ENCODE assay signal across 22 cellular contexts in genomic region chr18:56199580-56200320, GRCh38.
A peak's percentile ranks its signal among the peaks of the same experiment; 100 is the strongest.
DNase-seq lines count a peak whose midpoint lies in the region; ATAC-seq and TF ChIP-seq lines count a peak whose summit lies in the region.
"Had no signal": no experiment of that assay in that cellular context is flagged by ENCODE, and none has a peak within 500 bp of the region (broad histone marks: within the 10 kb centered on the region; RNA-seq: fewer than 3 reads in every experiment).

No MANE protein-coding gene starts in this region.

- H3K36me3 Mint-ChIP-seq in naive B cell = no peaks in the 10 kb centered on the region
- H3K36me3 Mint-ChIP-seq: activated naive CD4-positive, alpha-beta T cell treated with anti-CD3 and anti-CD28 coated beads, Interleukin-2, amount 50 U/mL, for 24 hours; CD14-positive monocyte had no signal

- H3K27ac ChIP-seq in heart left ventricle (peak overlapping the region; percentile 8 to 80 (median 58)), esophagus (ENCODE audit: low read depth in 2 of 2, low read length in 1 of 2) (peak overlapping the region; percentile 26 to 57)
- H3K27ac ChIP-seq: epithelial cell of prostate, sigmoid colon, SK-N-MC, suprapubic skin had no signal

- H3K27me3 Mint-ChIP-seq in naive B cell = no peaks in the 10 kb centered on the region
- H3K27me3 Mint-ChIP-seq: activated naive CD4-positive, alpha-beta T cell treated with anti-CD3 and anti-CD28 coated beads, Interleukin-2, amount 50 U/mL, for 24 hours had no signal

- peak in 2 of 5 donors; percentile 22 to 25 for DNase-seq in heart left ventricle
- DNase-seq in Right ventricle myocardium inferior (ENCODE audit: missing footprints) = no peak
- DNase-seq in naive B cell = no peak
- peak; percentile 2 for DNase-seq in stromal cell of bone marrow (ENCODE audit: low read depth)
- DNase-seq in HuH-7.5 (ENCODE audit: low spot score) = no peak
- no peak for DNase-seq in superior temporal gyrus (ENCODE audit: extremely low spot score)
- DNase-seq: 8988T; activated CD4-positive, CD25-positive, alpha-beta regulatory T cell; activated T-cell treated with anti-CD3 and anti-CD28 coated beads, Interleukin-2, amount 50 U/mL, for 48 hours; glutamatergic neuron; NCI-H1436; NCI-H774; sigmoid colon; stimulated activated CD4-positive, alpha-beta T cell treated with anti-CD3 and anti-CD28 coated beads, Interleukin-4, amount 100 ng/mL, for 24 hours; T-helper 9 cell had no signal

- ATAC-seq in heart left ventricle (peak; percentile 27 to 75 (median 48)), Right ventricle myocardium inferior (no peak), naive B cell (ENCODE audit: low read depth in 2 of 2) (peak; percentile 41 to 48), GM21447 (IDR thresholded peaks at IDR 0.05; ENCODE audit: unreplicated experiment) (no peak)

- no peak for TF ChIP-seq POLR2A in heart left ventricle (IDR thresholded peaks at IDR 0.05)

- intact Hi-C loops in heart left ventricle (cut with DNase I) = loop anchor here in 2 of 10 donors (5.0 to 10.0 kb wide), 3 partner anchors 37 to 245 kb away; no protein-coding TSS in a partner anchor
- intact Hi-C loops in Right ventricle myocardium inferior (cut with DNase I) = loop anchor here (10.0 kb wide), 1 partner anchor 215 kb away; no protein-coding TSS in a partner anchor

- 49 to 58% (median 51%) methylated on average over 8 of the region's 8 CpGs for WGBS in heart left ventricle, 4 donors
- 67 to 70% methylated on average over 8 of the region's 8 CpGs for WGBS in esophagus, 2 donors

- H3K36me3 ChIP-seq in heart left ventricle (no peaks in the 10 kb centered on the region), esophagus (ENCODE audit: control insufficient read depth in 2 of 2, insufficient read depth in 2 of 2, low read length in 1 of 2) (no peaks in the 10 kb centered on the region)
- H3K36me3 ChIP-seq: sigmoid colon, suprapubic skin had no signal

- H3K27me3 ChIP-seq in heart left ventricle = no peaks in the 10 kb centered on the region
- no peaks in the 10 kb centered on the region for H3K27me3 ChIP-seq in esophagus (ENCODE audit: control insufficient read depth in 1 of 2, insufficient read depth in 2 of 2, low read length in 2 of 2)
- H3K27me3 ChIP-seq: sigmoid colon, suprapubic skin had no signal

- H3K4me1 ChIP-seq in heart left ventricle (peaks cover 0 to 55% (median 26%) of the 10 kb centered on the region in 12 donors), esophagus (ENCODE audit: control insufficient read depth in 2 of 2, insufficient read depth in 2 of 2, low read length in 1 of 2) (no peaks in the 10 kb centered on the region)

- H3K4me3 Mint-ChIP-seq in naive B cell = peak overlapping the region in 4 of 8 donors; percentile 36 to 64 (median 46)
- H3K4me3 Mint-ChIP-seq: activated naive CD4-positive, alpha-beta T cell treated with anti-CD3 and anti-CD28 coated beads, Interleukin-2, amount 50 U/mL, for 24 hours; CD14-positive monocyte had no signal

- TF ChIP-seq CTCF in heart left ventricle (IDR thresholded peaks at IDR 0.05) = no peak

- H3K4me3 ChIP-seq in heart left ventricle (no peak overlapping the region), esophagus (ENCODE audit: low read depth in 1 of 2, low read length in 2 of 2) (no peak overlapping the region)
- H3K4me3 ChIP-seq: sigmoid colon, SK-N-MC, suprapubic skin had no signal

- H3K27ac Mint-ChIP-seq in naive B cell = peak overlapping the region in 5 of 6 donors; percentile 30 to 92 (median 58)
- H3K27ac Mint-ChIP-seq: activated naive CD4-positive, alpha-beta T cell treated with anti-CD3 and anti-CD28 coated beads, Interleukin-2, amount 50 U/mL, for 24 hours; CD14-positive monocyte had no signal

- peaks cover 0 to 17% (median 7%) of the 10 kb centered on the region in 12 donors for H3K9me3 ChIP-seq in heart left ventricle
- peaks cover 4% of the 10 kb centered on the region in 2 donors for H3K9me3 ChIP-seq in esophagus (ENCODE audit: control insufficient read depth in 2 of 2, insufficient read depth in 1 of 2, low read depth in 1 of 2, low read length in 1 of 2)
- H3K9me3 ChIP-seq: suprapubic skin had no signal

- H3K4me1 Mint-ChIP-seq in naive B cell = peaks cover 33 to 42% (median 39%) of the 10 kb centered on the region in 3 donors
- H3K4me1 Mint-ChIP-seq: activated naive CD4-positive, alpha-beta T cell treated with anti-CD3 and anti-CD28 coated beads, Interleukin-2, amount 50 U/mL, for 24 hours; CD14-positive monocyte had no signal

- H3K9me3 Mint-ChIP-seq in naive B cell = peaks cover 1 to 10% (median 4%) of the 10 kb centered on the region in 7 donors
- H3K9me3 Mint-ChIP-seq: activated naive CD4-positive, alpha-beta T cell treated with anti-CD3 and anti-CD28 coated beads, Interleukin-2, amount 50 U/mL, for 24 hours had no signal

Comparison
In these comparisons a context has a peak if more than half of its experiments do, and no peak if none do; other contexts are left out.
1. ATAC-seq: peak in heart left ventricle (4 of 4) and naive B cell (2 of 2); none in Right ventricle myocardium inferior (single experiment) and GM21447 (single experiment).